In the genomic region with DNA sequence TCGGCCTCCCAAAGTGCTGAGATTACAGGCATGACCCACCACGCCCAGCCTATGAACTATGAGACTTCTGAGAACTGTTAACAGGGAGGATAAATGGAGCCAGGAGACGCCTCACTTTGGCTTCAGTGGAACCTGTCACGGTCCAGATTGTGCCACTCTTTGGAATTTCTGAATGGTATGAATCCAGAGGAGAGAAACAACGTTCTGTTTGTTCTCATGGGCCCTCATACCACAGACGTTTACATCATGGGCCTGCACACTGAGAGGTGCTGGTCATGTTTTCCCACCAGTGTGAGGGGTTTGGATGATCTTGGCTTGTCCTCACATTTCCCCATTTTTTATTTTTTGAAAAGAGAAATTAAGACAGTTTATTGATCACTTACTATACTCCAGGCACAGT, we compare ENCODE assay signal across 17 cellular contexts.
DNase-seq lines count a peak whose midpoint lies in the region; ATAC-seq, FAIRE-seq and TF ChIP-seq lines count a peak whose summit lies in the region.
"Had no signal": no experiment of that assay in that cellular context is flagged by ENCODE, and none has a peak within 500 bp of the region (broad histone marks: within the 10 kb centered on the region; RNA-seq: fewer than 3 reads in every experiment).

No MANE protein-coding gene starts in this region.

- no peak overlapping the region for H3K4me2 ChIP-seq in K562 (ENCODE audit: insufficient read depth, low read length)

- peaks cover 3% of the 10 kb centered on the region for H3K4me1 Mint-ChIP-seq in T-helper 2 cell treated with Interferon-gamma antibody and Interleukin-4, amounts not matched to agents 5 μg/mL and 100 μg/mL, for 36 hours (ENCODE audit: low read depth)
- H3K4me1 Mint-ChIP-seq: B cell had no signal

- in situ Hi-C loops in SK-MEL-5 (cut with HindIII; ENCODE audit: low pct_unique_long_range_greater_than_20kb, low sequenced_read_pairs) (no loop called here), K562 (cut with MboI) (no loop called here)

- no peak overlapping the region for H3K4me3 ChIP-seq in heart right ventricle
- H3K4me3 ChIP-seq in heart left ventricle: no peak overlapping the region
- H3K4me3 ChIP-seq in K562: no peak overlapping the region
- H3K4me3 ChIP-seq in psoas muscle: no peak overlapping the region
- H3K4me3 ChIP-seq: BLaER1 treated with 17β-estradiol and CSF1 and Interleukin-3, amounts not matched to agents 10 nM and 100 nM had no signal

- peak overlapping the region in 7 of 10 donors; percentile 46 to 98 (median 93) for H3K27ac ChIP-seq in heart right ventricle
- peak overlapping the region in 5 of 12 donors; percentile 85 to 96 (median 94) for H3K27ac ChIP-seq in heart left ventricle
- no peak overlapping the region for H3K27ac ChIP-seq in K562 (ENCODE audit: extremely low read depth, low read depth, low read length)
- peak overlapping the region; percentile 96 for H3K27ac ChIP-seq in psoas muscle
- H3K27ac ChIP-seq: BLaER1 treated with 17β-estradiol and CSF1 and Interleukin-3, amounts not matched to agents 10 nM and 100 nM had no signal

- no peaks in the 10 kb centered on the region for H3K9me1 ChIP-seq in K562 (ENCODE audit: control insufficient read depth, insufficient read depth, low read length)

- TF ChIP-seq RAD21 in K562 (CRISPR knock-in tag; conservative IDR thresholded peaks at IDR 0.05 in 1 of 2, IDR thresholded peaks at IDR 0.05 in 1 of 2): no peak

- H3K36me3 Mint-ChIP-seq in T-helper 2 cell treated with Interferon-gamma antibody and Interleukin-4, amounts not matched to agents 5 μg/mL and 100 μg/mL, for 36 hours (ENCODE audit: low read depth): no peaks in the 10 kb centered on the region
- H3K36me3 Mint-ChIP-seq: CD8-positive, alpha-beta T cell had no signal

- no peaks in the 10 kb centered on the region for H3K79me2 ChIP-seq in K562 (ENCODE audit: control insufficient read depth, insufficient read depth, low read length)

- ATAC-seq in heart right ventricle: no peak
- no peak for ATAC-seq in heart left ventricle
- no peak for ATAC-seq in K562
- ATAC-seq in psoas muscle: no peak
- ATAC-seq in HG03354 (IDR thresholded peaks at IDR 0.05; ENCODE audit: poor library complexity, severe bottlenecking, unreplicated experiment): no peak
- ATAC-seq: CD8-positive, alpha-beta T cell; HCT116 had no signal

- no peak overlapping the region for H3K9ac ChIP-seq in K562 (ENCODE audit: insufficient read depth in 1 of 2, low read depth in 2 of 2, low read length in 2 of 2)
- H3K9ac ChIP-seq: BLaER1 treated with 17β-estradiol and CSF1 and Interleukin-3, amounts not matched to agents 10 nM and 100 nM had no signal

- no peak for TF ChIP-seq CTCF in heart right ventricle (IDR thresholded peaks at IDR 0.05)
- no peak for TF ChIP-seq CTCF in heart left ventricle (IDR thresholded peaks at IDR 0.05)
- no peak for TF ChIP-seq CTCF in K562 (IDR thresholded peaks at IDR 0.05 in 2 of 3, conservative IDR thresholded peaks at IDR 0.05 in 1 of 3; ENCODE audit: insufficient read depth in 2 of 3, low read depth in 1 of 3, low read length in 3 of 3)
- TF ChIP-seq CTCF in psoas muscle (IDR thresholded peaks at IDR 0.05): no peak

- CTCF ChIA-PET in K562 (lab: Yijun Ruan, JAX; ENCODE audit: low intra/inter-chr PET ratio): no interaction called here

- 54 to 68% methylated on average over 6 of the region's 6 CpGs for WGBS in heart right ventricle, 2 donors
- 59 to 76% (median 64%) methylated on average over 6 of the region's 6 CpGs for WGBS in heart left ventricle, 4 donors
- 39% methylated on average over 6 of the region's 6 CpGs for WGBS in K562 (ENCODE audit: insufficient coverage, low coverage, missing lambda C conversion rate)
- WGBS in psoas muscle, 3 donors: 33 to 53% (median 43%) methylated on average over 6 of the region's 6 CpGs

- no peak overlapping the region for H2AFZ ChIP-seq in K562 (ENCODE audit: low read depth, low read length)

- no peaks in the 10 kb centered on the region for H4K20me1 ChIP-seq in K562 (replicated peaks; ENCODE audit: control insufficient read depth, insufficient read depth, low read length)
- H4K20me1 ChIP-seq: BLaER1 treated with 17β-estradiol and CSF1 and Interleukin-3, amounts not matched to agents 10 nM and 100 nM had no signal

- H3K9me3 ChIP-seq in heart right ventricle (no peaks in the 10 kb centered on the region), heart left ventricle (no peaks in the 10 kb centered on the region), K562 (replicated peaks; ENCODE audit: control insufficient read depth, insufficient read depth, low read depth, low read length) (no peaks in the 10 kb centered on the region), psoas muscle (no peaks in the 10 kb centered on the region)
- H3K9me3 ChIP-seq: BLaER1 treated with 17β-estradiol and CSF1 and Interleukin-3, amounts not matched to agents 10 nM and 100 nM had no signal

- H3K4me1 ChIP-seq in heart right ventricle (peaks cover 20 to 60% (median 49%) of the 10 kb centered on the region in 9 donors), heart left ventricle (peaks cover 4 to 66% (median 47%) of the 10 kb centered on the region in 12 donors), K562 (replicated peaks in 1 of 2; ENCODE audit: control insufficient read depth in 2 of 2, insufficient read depth in 2 of 2, low read length in 2 of 2) (peaks cover 13 to 20% of the 10 kb centered on the region in 2 experiments; a peak in 4 of 5 replicates), psoas muscle (peaks cover 52% of the 10 kb centered on the region)

- H3K9me3 Mint-ChIP-seq in T-helper 2 cell treated with Interferon-gamma antibody and Interleukin-4, amounts not matched to agents 5 μg/mL and 100 μg/mL, for 36 hours: no peaks in the 10 kb centered on the region
- H3K9me3 Mint-ChIP-seq: CD8-positive, alpha-beta T cell had no signal

- no peaks in the 10 kb centered on the region for H3K27me3 ChIP-seq in heart right ventricle
- no peaks in the 10 kb centered on the region for H3K27me3 ChIP-seq in heart left ventricle
- peaks cover 10 to 25% of the 10 kb centered on the region in 2 experiments; a peak in 3 of 5 replicates for H3K27me3 ChIP-seq in K562 (ENCODE audit: control insufficient read depth in 2 of 2, insufficient read depth in 2 of 2, low read length in 2 of 2)
- H3K27me3 ChIP-seq in psoas muscle (ENCODE audit: insufficient read depth in 3 of 3, low read length in 2 of 3): no peaks in the 10 kb centered on the region
- H3K27me3 ChIP-seq: BLaER1 treated with 17β-estradiol and CSF1 and Interleukin-3, amounts not matched to agents 10 nM and 100 nM had no signal

- no peak for TF ChIP-seq EP300 in K562 (IDR thresholded peaks at IDR 0.05; ENCODE audit: low read length)

- POLR2A ChIA-PET in K562 (lab: Yijun Ruan, JAX): no interaction called here

- H3K36me3 ChIP-seq in heart right ventricle: no peaks in the 10 kb centered on the region
- H3K36me3 ChIP-seq in heart left ventricle: no peaks in the 10 kb centered on the region
- H3K36me3 ChIP-seq in K562 (ENCODE audit: control insufficient read depth, insufficient read depth, low read length): no peaks in the 10 kb centered on the region
- H3K36me3 ChIP-seq in psoas muscle (ENCODE audit: insufficient read depth in 1 of 2, low read depth in 1 of 2): no peaks in the 10 kb centered on the region
- H3K36me3 ChIP-seq: BLaER1 treated with 17β-estradiol and CSF1 and Interleukin-3, amounts not matched to agents 10 nM and 100 nM had no signal

- H3K27ac Mint-ChIP-seq in T-helper 2 cell treated with Interferon-gamma antibody and Interleukin-4, amounts not matched to agents 5 μg/mL and 100 μg/mL, for 36 hours: no peak overlapping the region
- H3K27ac Mint-ChIP-seq: B cell; CD8-positive, alpha-beta T cell had no signal

- TF ChIP-seq POLR2A in heart left ventricle (IDR thresholded peaks at IDR 0.05) (no peak), K562 (conservative IDR thresholded peaks at IDR 0.05) (no peak)

- BruUV-seq in K562 (replicated peaks; lab: Mats Ljungman, UMichigan): no TSS peak

- H3K4me3 Mint-ChIP-seq in T-helper 2 cell treated with Interferon-gamma antibody and Interleukin-4, amounts not matched to agents 5 μg/mL and 100 μg/mL, for 36 hours: no peak overlapping the region
- H3K4me3 Mint-ChIP-seq: B cell; CD8-positive, alpha-beta T cell; HFFc6 had no signal

- no peak for DNase-seq in heart right ventricle
- DNase-seq in heart left ventricle: no peak
- peak; percentile 62 for DNase-seq in SK-MEL-5 (ENCODE audit: low read depth, low spot score)
- no peak for DNase-seq in K562 (ENCODE audit: extremely low read depth in 1 of 4, low spot score in 3 of 4)
- DNase-seq in psoas muscle: no peak
- no peak for DNase-seq in T-helper 2 cell treated with Interferon-gamma antibody and Interleukin-4, amounts not matched to agents 5 μg/mL and 100 μg/mL, for 36 hours (ENCODE audit: low spot score)
- DNase-seq: Calu3; CD8-positive, alpha-beta T cell; DMS79 treated with DMSO at 0.1 percent for 48 hours; GF-D8; GOT3; H7; HFFc6 had no signal

- no peaks in the 10 kb centered on the region for H3K27me3 Mint-ChIP-seq in T-helper 2 cell treated with Interferon-gamma antibody and Interleukin-4, amounts not matched to agents 5 μg/mL and 100 μg/mL, for 36 hours (ENCODE audit: low read depth)

- FAIRE-seq in K562 (lab: Jason Lieb, UNC): no peak

- intact Hi-C loops in heart right ventricle (cut with DNase I): loop anchor here in 7 of 10 donors (5.0 to 10.0 kb wide), 7 partner anchors 34 to 89 kb away; a partner anchor contains a TSS
- intact Hi-C loops in heart left ventricle (cut with DNase I): loop anchor here in 6 of 10 donors (5.0 to 10.0 kb wide), 4 partner anchors 34 to 87 kb away; a partner anchor contains a TSS
- intact Hi-C loops in K562 (cut with micrococcal nuclease): loop anchor here (5.0 kb wide), 1 partner anchor 54 kb away; no protein-coding TSS in a partner anchor
- intact Hi-C loops in psoas muscle (cut with DNase I): loop anchor here in 1 of 2 donors (5.0 kb wide), 1 partner anchor 34 kb away; no protein-coding TSS in a partner anchor

TF ChIP-seq in K562, 482 proteins besides CTCF, POLR2A, EP300 and RAD21:
- no peak for TF ChIP-seq POLR2B (IDR thresholded peaks at IDR 0.05; ENCODE audit: low read depth, partially characterized antibody)
- TF ChIP-seq, protein P1, sequence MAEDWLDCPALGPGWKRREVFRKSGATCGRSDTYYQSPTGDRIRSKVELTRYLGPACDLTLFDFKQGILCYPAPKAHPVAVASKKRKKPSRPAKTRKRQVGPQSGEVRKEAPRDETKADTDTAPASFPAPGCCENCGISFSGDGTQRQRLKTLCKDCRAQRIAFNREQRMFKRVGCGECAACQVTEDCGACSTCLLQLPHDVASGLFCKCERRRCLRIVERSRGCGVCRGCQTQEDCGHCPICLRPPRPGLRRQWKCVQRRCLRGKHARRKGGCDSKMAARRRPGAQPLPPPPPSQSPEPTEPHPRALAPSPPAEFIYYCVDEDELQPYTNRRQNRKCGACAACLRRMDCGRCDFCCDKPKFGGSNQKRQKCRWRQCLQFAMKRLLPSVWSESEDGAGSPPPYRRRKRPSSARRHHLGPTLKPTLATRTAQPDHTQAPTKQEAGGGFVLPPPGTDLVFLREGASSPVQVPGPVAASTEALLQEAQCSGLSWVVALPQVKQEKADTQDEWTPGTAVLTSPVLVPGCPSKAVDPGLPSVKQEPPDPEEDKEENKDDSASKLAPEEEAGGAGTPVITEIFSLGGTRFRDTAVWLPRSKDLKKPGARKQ (CRISPR knock-in tag; IDR thresholded peaks at IDR 0.05): no peak
- TF ChIP-seq RBM25 (IDR thresholded peaks at IDR 0.05; ENCODE audit: low read depth, low read length, severe bottlenecking): peak; percentile 40
- TF ChIP-seq XRCC4 (IDR thresholded peaks at IDR 0.05; ENCODE audit: extremely low read depth, insufficient read depth, insufficient read length): no peak
